ENCODE assay signal across 8 cellular contexts in genomic region chr17:32523017-32523680, GRCh38. TPM values are rescaled to one million over a fixed set of nuclear protein-coding genes. Genes with fewer than 3 reads are reported as not detected.
DNase-seq lines count a peak whose midpoint lies in the region; ATAC-seq and TF ChIP-seq lines count a peak whose summit lies in the region.

No MANE protein-coding gene starts in this region.

- H3K27me3 Mint-ChIP-seq in activated CD4-positive, alpha-beta memory T cell treated with anti-CD3 and anti-CD28 coated beads for 36 hours = no peaks in the 10 kb centered on the region
- H3K27me3 Mint-ChIP-seq in stimulated activated memory B cell treated with anti-CD40 and anti-IgM and Interleukin-4, amounts not matched to agents 10 μg/mL and 1 μg/mL and 100 μg/mL, for 72 hours = no peaks in the 10 kb centered on the region

- CTCF ChIA-PET in activated CD4-positive, alpha-beta memory T cell treated with anti-CD3 and anti-CD28 coated beads for 36 hours (lab: Charles Lee) = interaction anchor here (0.6 to 2.0 kb wide), 8 partner anchors 19 to 354 kb away, joined by 3 to 9 read pairs (median 4); partner anchors contain the start of gene PSMD11
- CTCF ChIA-PET in A673 (lab: Charles Lee) = no interaction called here

- no TSS peak for BruUV-seq in A673 (replicated peaks; lab: Mats Ljungman, UMichigan)

- peak; percentile 60 for ATAC-seq in HG03045 (IDR thresholded peaks at IDR 0.05; ENCODE audit: unreplicated experiment)
- ATAC-seq in stimulated activated memory B cell treated with anti-CD40 and anti-IgM and Interleukin-4, amounts not matched to agents 10 μg/mL and 1 μg/mL and 100 μg/mL, for 72 hours = peak; percentile 85

- H3K36me3 ChIP-seq in A673 (ENCODE audit: insufficient read depth, low read length, poor library complexity, severe bottlenecking) = no peaks in the 10 kb centered on the region

- peak; percentile 35 for DNase-seq in activated T-cell treated with anti-CD3 and anti-CD28 coated beads for 48 hours (ENCODE audit: low read depth)
- DNase-seq in activated T-cell treated with anti-CD3 and anti-CD28 coated beads, Interleukin-2, amount 50 U/mL, for 1 hour = no peak
- DNase-seq in activated CD4-positive, alpha-beta memory T cell treated with anti-CD3 and anti-CD28 coated beads for 36 hours = peak; percentile 72
- DNase-seq in NCI-H1105 (lab: John Stamatoyannopoulos, UW) = no peak
- DNase-seq in glomerular visceral epithelial cell (ENCODE audit: extremely low spot score) = no peak
- no peak for DNase-seq in A673 (ENCODE audit: low spot score)

- no peak overlapping the region for H3K27ac ChIP-seq in A673 (ENCODE audit: low read depth, low read length, poor library complexity, severe bottlenecking)

- H3K4me3 ChIP-seq in A673 (ENCODE audit: low read depth, low read length, poor library complexity, severe bottlenecking) = no peak overlapping the region

- POLR2A ChIA-PET in activated CD4-positive, alpha-beta memory T cell treated with anti-CD3 and anti-CD28 coated beads for 36 hours (lab: Charles Lee) = interaction anchor here (0.6 to 3.7 kb wide), 9 partner anchors 8 to 61 kb away, joined by 3 to 38 read pairs (median 6); partner anchors contain the start of gene CDK5R1
- POLR2A ChIA-PET in A673 (lab: Charles Lee; ENCODE audit: low non-redundant PET) = no interaction called here

- H3K4me1 ChIP-seq in A673 (ENCODE audit: insufficient read depth, low read length, poor library complexity, severe bottlenecking) = peaks cover 7% of the 10 kb centered on the region

- H3K36me3 Mint-ChIP-seq in activated CD4-positive, alpha-beta memory T cell treated with anti-CD3 and anti-CD28 coated beads for 36 hours = no peaks in the 10 kb centered on the region
- H3K36me3 Mint-ChIP-seq in stimulated activated memory B cell treated with anti-CD40 and anti-IgM and Interleukin-4, amounts not matched to agents 10 μg/mL and 1 μg/mL and 100 μg/mL, for 72 hours = peaks cover 3% of the 10 kb centered on the region

- intact Hi-C loops in activated CD4-positive, alpha-beta memory T cell treated with anti-CD3 and anti-CD28 coated beads for 36 hours (cut with micrococcal nuclease) = loop anchor here (1.0 to 10.0 kb wide), 10 partner anchors 20 to 392 kb away; partner anchors contain the start of genes MYO1D and ZNF207
- intact Hi-C loops in A673 (cut with micrococcal nuclease; ENCODE audit: unreplicated experiment) = no loop called here

- no peaks in the 10 kb centered on the region for H3K27me3 ChIP-seq in A673 (replicated peaks; ENCODE audit: insufficient read depth, low read depth, low read length, poor library complexity)

- peak overlapping the region; percentile 98 for H3K27ac Mint-ChIP-seq in activated CD4-positive, alpha-beta memory T cell treated with anti-CD3 and anti-CD28 coated beads for 36 hours
- H3K27ac Mint-ChIP-seq in stimulated activated memory B cell treated with anti-CD40 and anti-IgM and Interleukin-4, amounts not matched to agents 10 μg/mL and 1 μg/mL and 100 μg/mL, for 72 hours = peak overlapping the region; percentile 83

- H3K4me1 Mint-ChIP-seq in activated CD4-positive, alpha-beta memory T cell treated with anti-CD3 and anti-CD28 coated beads for 36 hours (ENCODE audit: low read depth) = peaks cover 60% of the 10 kb centered on the region
- H3K4me1 Mint-ChIP-seq in stimulated activated memory B cell treated with anti-CD40 and anti-IgM and Interleukin-4, amounts not matched to agents 10 μg/mL and 1 μg/mL and 100 μg/mL, for 72 hours = peaks cover 76% of the 10 kb centered on the region

- no peaks in the 10 kb centered on the region for H3K9me3 ChIP-seq in A673 (ENCODE audit: low read depth, low read length, poor library complexity, severe bottlenecking)

- no peaks in the 10 kb centered on the region for H3K9me3 Mint-ChIP-seq in activated CD4-positive, alpha-beta memory T cell treated with anti-CD3 and anti-CD28 coated beads for 36 hours
- H3K9me3 Mint-ChIP-seq in stimulated activated memory B cell treated with anti-CD40 and anti-IgM and Interleukin-4, amounts not matched to agents 10 μg/mL and 1 μg/mL and 100 μg/mL, for 72 hours = no peaks in the 10 kb centered on the region

- H3K4me3 Mint-ChIP-seq in activated CD4-positive, alpha-beta memory T cell treated with anti-CD3 and anti-CD28 coated beads for 36 hours = peak overlapping the region; percentile 3
- peak overlapping the region; percentile 44 for H3K4me3 Mint-ChIP-seq in stimulated activated memory B cell treated with anti-CD40 and anti-IgM and Interleukin-4, amounts not matched to agents 10 μg/mL and 1 μg/mL and 100 μg/mL, for 72 hours

- no peak for TF ChIP-seq CTCF in A673 (conservative IDR thresholded peaks at IDR 0.05; ENCODE audit: low read depth, low read length)

RNA-seq across cellular contexts. Expression of gene CDK5R1, which starts 36.4 kb away (rescaled TPM):
- 10 to 100 TPM; 12.4 to 13.1 TPM for total RNA-seq in activated CD4-positive, alpha-beta memory T cell treated with anti-CD3 and anti-CD28 coated beads for 36 hours
- total RNA-seq in A673 (2021) = 3.9 and 5.1 TPM in 2 replicates

Comparison
In these comparisons a context has a peak if more than half of its experiments do, and no peak if none do; other contexts are left out.
1. DNase-seq: peak in activated T-cell treated with anti-CD3 and anti-CD28 coated beads for 48 hours (single experiment) and activated CD4-positive, alpha-beta memory T cell treated with anti-CD3 and anti-CD28 coated beads for 36 hours (single experiment); none in activated T-cell treated with anti-CD3 and anti-CD28 coated beads, Interleukin-2, amount 50 U/mL, for 1 hour (single experiment), NCI-H1105 (single experiment), glomerular visceral epithelial cell (single experiment) and A673 (single experiment).